In the genomic region with DNA sequence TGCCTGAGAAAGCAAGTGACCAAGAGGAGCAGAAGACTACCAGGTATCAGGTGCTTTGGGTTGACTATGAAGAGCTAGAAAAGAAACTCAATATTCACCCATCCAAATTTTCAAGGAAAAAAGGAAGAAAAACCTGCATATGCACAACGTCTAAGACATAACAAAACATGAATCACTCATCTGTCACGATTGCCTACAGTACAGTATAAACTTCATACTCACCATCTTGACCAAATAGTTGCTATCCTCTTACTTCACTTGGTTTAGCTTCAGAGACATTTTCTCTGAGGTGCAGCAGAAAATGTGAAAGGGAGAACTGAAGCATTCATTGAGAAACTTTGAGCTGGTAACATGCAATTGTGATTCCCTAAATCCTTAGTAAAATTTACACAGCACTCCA, we compare ENCODE assay signal across 1 cellular context.
TF ChIP-seq lines count a peak whose summit lies in the region.

No MANE protein-coding gene starts in this region.

TF ChIP-seq in H1, 55 proteins besides CTCF, POLR2A, EP300 and RAD21 (continued from another document):
- TF ChIP-seq TAF7 (optimal IDR thresholded peaks at IDR 0.05; ENCODE audit: borderline replicate concordance, low read depth, low read length), result no peak
- TF ChIP-seq RBBP5 (IDR thresholded peaks at IDR 0.05; ENCODE audit: borderline replicate concordance, low read depth, low read length), result no peak
- TF ChIP-seq ZNF274 (IDR thresholded peaks at IDR 0.05; ENCODE audit: borderline replicate concordance, extremely low read depth, low read length), result no peak
- TF ChIP-seq, protein P1, sequence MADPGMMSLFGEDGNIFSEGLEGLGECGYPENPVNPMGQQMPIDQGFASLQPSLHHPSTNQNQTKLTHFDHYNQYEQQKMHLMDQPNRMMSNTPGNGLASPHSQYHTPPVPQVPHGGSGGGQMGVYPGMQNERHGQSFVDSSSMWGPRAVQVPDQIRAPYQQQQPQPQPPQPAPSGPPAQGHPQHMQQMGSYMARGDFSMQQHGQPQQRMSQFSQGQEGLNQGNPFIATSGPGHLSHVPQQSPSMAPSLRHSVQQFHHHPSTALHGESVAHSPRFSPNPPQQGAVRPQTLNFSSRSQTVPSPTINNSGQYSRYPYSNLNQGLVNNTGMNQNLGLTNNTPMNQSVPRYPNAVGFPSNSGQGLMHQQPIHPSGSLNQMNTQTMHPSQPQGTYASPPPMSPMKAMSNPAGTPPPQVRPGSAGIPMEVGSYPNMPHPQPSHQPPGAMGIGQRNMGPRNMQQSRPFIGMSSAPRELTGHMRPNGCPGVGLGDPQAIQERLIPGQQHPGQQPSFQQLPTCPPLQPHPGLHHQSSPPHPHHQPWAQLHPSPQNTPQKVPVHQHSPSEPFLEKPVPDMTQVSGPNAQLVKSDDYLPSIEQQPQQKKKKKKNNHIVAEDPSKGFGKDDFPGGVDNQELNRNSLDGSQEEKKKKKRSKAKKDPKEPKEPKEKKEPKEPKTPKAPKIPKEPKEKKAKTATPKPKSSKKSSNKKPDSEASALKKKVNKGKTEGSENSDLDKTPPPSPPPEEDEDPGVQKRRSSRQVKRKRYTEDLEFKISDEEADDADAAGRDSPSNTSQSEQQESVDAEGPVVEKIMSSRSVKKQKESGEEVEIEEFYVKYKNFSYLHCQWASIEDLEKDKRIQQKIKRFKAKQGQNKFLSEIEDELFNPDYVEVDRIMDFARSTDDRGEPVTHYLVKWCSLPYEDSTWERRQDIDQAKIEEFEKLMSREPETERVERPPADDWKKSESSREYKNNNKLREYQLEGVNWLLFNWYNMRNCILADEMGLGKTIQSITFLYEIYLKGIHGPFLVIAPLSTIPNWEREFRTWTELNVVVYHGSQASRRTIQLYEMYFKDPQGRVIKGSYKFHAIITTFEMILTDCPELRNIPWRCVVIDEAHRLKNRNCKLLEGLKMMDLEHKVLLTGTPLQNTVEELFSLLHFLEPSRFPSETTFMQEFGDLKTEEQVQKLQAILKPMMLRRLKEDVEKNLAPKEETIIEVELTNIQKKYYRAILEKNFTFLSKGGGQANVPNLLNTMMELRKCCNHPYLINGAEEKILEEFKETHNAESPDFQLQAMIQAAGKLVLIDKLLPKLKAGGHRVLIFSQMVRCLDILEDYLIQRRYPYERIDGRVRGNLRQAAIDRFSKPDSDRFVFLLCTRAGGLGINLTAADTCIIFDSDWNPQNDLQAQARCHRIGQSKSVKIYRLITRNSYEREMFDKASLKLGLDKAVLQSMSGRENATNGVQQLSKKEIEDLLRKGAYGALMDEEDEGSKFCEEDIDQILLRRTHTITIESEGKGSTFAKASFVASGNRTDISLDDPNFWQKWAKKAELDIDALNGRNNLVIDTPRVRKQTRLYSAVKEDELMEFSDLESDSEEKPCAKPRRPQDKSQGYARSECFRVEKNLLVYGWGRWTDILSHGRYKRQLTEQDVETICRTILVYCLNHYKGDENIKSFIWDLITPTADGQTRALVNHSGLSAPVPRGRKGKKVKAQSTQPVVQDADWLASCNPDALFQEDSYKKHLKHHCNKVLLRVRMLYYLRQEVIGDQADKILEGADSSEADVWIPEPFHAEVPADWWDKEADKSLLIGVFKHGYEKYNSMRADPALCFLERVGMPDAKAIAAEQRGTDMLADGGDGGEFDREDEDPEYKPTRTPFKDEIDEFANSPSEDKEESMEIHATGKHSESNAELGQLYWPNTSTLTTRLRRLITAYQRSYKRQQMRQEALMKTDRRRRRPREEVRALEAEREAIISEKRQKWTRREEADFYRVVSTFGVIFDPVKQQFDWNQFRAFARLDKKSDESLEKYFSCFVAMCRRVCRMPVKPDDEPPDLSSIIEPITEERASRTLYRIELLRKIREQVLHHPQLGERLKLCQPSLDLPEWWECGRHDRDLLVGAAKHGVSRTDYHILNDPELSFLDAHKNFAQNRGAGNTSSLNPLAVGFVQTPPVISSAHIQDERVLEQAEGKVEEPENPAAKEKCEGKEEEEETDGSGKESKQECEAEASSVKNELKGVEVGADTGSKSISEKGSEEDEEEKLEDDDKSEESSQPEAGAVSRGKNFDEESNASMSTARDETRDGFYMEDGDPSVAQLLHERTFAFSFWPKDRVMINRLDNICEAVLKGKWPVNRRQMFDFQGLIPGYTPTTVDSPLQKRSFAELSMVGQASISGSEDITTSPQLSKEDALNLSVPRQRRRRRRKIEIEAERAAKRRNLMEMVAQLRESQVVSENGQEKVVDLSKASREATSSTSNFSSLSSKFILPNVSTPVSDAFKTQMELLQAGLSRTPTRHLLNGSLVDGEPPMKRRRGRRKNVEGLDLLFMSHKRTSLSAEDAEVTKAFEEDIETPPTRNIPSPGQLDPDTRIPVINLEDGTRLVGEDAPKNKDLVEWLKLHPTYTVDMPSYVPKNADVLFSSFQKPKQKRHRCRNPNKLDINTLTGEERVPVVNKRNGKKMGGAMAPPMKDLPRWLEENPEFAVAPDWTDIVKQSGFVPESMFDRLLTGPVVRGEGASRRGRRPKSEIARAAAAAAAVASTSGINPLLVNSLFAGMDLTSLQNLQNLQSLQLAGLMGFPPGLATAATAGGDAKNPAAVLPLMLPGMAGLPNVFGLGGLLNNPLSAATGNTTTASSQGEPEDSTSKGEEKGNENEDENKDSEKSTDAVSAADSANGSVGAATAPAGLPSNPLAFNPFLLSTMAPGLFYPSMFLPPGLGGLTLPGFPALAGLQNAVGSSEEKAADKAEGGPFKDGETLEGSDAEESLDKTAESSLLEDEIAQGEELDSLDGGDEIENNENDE (IDR thresholded peaks at IDR 0.05; ENCODE audit: insufficient replicate concordance, low read length), result no peak
- no peak for TF ChIP-seq CBX5 (IDR thresholded peaks at IDR 0.05; ENCODE audit: low read depth, low read length)
- no peak for TF ChIP-seq EZH2 (IDR thresholded peaks at IDR 0.05; ENCODE audit: low read depth, low read length, severe bottlenecking)
